9 cellular contexts compared by ENCODE assay signal in the genomic region with DNA sequence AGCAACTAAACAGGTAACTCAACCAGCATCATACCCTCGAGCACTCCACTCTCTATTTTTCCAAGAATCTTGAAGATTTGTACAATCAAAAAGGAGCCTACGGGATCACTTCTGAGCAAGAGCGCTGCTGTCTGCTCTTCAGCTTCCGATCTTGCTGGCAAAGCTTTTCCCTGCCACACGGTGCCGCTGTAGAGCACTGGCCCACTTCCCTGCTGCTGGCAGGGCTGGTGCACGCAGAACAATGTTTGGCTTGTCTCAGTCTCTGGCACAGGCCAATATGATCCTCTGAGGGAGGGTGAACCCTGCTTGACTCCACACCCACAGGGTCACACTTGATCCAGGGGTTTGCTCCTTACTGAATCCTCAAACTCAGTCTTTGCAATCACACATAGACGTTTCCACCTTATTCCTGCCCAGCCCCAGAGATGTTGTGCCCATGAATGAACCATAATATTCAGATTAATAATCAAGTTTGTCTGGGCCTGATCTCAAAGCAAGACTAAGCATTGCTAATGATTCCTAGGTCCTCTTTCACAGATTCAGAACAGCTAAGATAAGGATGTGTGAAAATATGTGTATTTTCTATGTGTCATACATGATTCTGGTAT.
DNase-seq lines count a peak whose midpoint lies in the region; ATAC-seq, FAIRE-seq and TF ChIP-seq lines count a peak whose summit lies in the region.
"Had no signal": no experiment of that assay in that cellular context is flagged by ENCODE, and none has a peak within 500 bp of the region (broad histone marks: within the 10 kb centered on the region; RNA-seq: fewer than 3 reads in every experiment).

No MANE protein-coding gene starts in this region.

- DNase-seq in 8988T (peak; percentile 13), GM12891 (ENCODE audit: insufficient read length, low spot score) (peak; percentile 15), NCI-H2107 (lab: John Stamatoyannopoulos, UW) (peak; percentile 52), pancreas (peak; percentile 75 to 91 (median 84))
- DNase-seq in activated T-cell treated with anti-CD3 and anti-CD28 coated beads, Interleukin-2, amount 50 U/mL, for 4 hours, result peak; percentile 4

- no peaks in the 10 kb centered on the region for H3K27me3 ChIP-seq in gastroesophageal sphincter
- no peaks in the 10 kb centered on the region for H3K27me3 ChIP-seq in pancreas

- H3K4me3 ChIP-seq in gastroesophageal sphincter (no peak overlapping the region), pancreas (no peak overlapping the region)

- H3K36me3 ChIP-seq in gastroesophageal sphincter (no peaks in the 10 kb centered on the region), pancreas (no peaks in the 10 kb centered on the region)

- TF ChIP-seq EP300 in gastroesophageal sphincter (IDR thresholded peaks at IDR 0.05), result no peak

- H3K9me3 ChIP-seq in gastroesophageal sphincter, result no peaks in the 10 kb centered on the region
- H3K9me3 ChIP-seq in pancreas, result no peaks in the 10 kb centered on the region

- H3K27ac ChIP-seq in gastroesophageal sphincter (no peak overlapping the region), pancreas (peak overlapping the region in 3 of 4 donors; percentile 55 to 77 (median 68))

- intact Hi-C loops in pancreas (cut with DNase I), result no loop called here

- WGBS in gastroesophageal sphincter (ENCODE audit: low coverage in 1 of 2), 2 donors, result 18 to 41% methylated on average over 5 of the region's 8 CpGs
- WGBS in pancreas, 2 donors, result 14 to 19% methylated on average over 8 of the region's 8 CpGs

- H3K4me1 ChIP-seq in gastroesophageal sphincter (peaks cover 16 to 43% (median 19%) of the 10 kb centered on the region in 3 donors), pancreas (peaks cover 18 to 24% (median 21%) of the 10 kb centered on the region in 3 donors)

- peak; percentile 80 for ATAC-seq in HG02759 (IDR thresholded peaks at IDR 0.05; ENCODE audit: unreplicated experiment)
- ATAC-seq in activated T-cell treated with anti-CD3 and anti-CD28 coated beads, Interleukin-2, amount 50 U/mL, for 4 hours, result peak; percentile 14 to 48
- ATAC-seq in gastroesophageal sphincter, result peak; percentile 48
- peak; percentile 82 to 94 (median 94) for ATAC-seq in pancreas
- no peak for ATAC-seq in GM21717 (IDR thresholded peaks at IDR 0.05; ENCODE audit: unreplicated experiment)

- TF ChIP-seq POLR2A in GM12891 (IDR thresholded peaks at IDR 0.05; ENCODE audit: low read depth, low read length), result no peak
- no peak for TF ChIP-seq POLR2A in gastroesophageal sphincter (IDR thresholded peaks at IDR 0.05)

- FAIRE-seq in GM12891 (lab: Jason Lieb, UNC) (peak; percentile 69), pancreas (lab: Jason Lieb, UNC) (no peak)

- peak; percentile 73 to 88 (median 76) for TF ChIP-seq CTCF in gastroesophageal sphincter (IDR thresholded peaks at IDR 0.05)
- TF ChIP-seq CTCF in pancreas (IDR thresholded peaks at IDR 0.05), result peak; percentile 77 to 84 (median 82)

- no peaks in the 10 kb centered on the region for H3K36me3 Mint-ChIP-seq in activated T-cell treated with anti-CD3 and anti-CD28 coated beads, Interleukin-2, amount 50 U/mL, for 4 hours (ENCODE audit: insufficient read depth)
- H3K36me3 Mint-ChIP-seq: immature natural killer cell had no signal

- no peaks in the 10 kb centered on the region for H3K4me1 Mint-ChIP-seq in activated T-cell treated with anti-CD3 and anti-CD28 coated beads, Interleukin-2, amount 50 U/mL, for 4 hours (ENCODE audit: low read depth)
- H3K4me1 Mint-ChIP-seq: immature natural killer cell had no signal

- H3K27me3 Mint-ChIP-seq in activated T-cell treated with anti-CD3 and anti-CD28 coated beads, Interleukin-2, amount 50 U/mL, for 4 hours (ENCODE audit: low read depth), result peaks cover 13% of the 10 kb centered on the region

- H3K4me3 Mint-ChIP-seq in activated T-cell treated with anti-CD3 and anti-CD28 coated beads, Interleukin-2, amount 50 U/mL, for 4 hours, result no peak overlapping the region
- H3K4me3 Mint-ChIP-seq: immature natural killer cell had no signal

- H3K9me3 Mint-ChIP-seq in activated T-cell treated with anti-CD3 and anti-CD28 coated beads, Interleukin-2, amount 50 U/mL, for 4 hours, result peaks cover 4% of the 10 kb centered on the region

TF ChIP-seq in GM12891, 5 proteins besides CTCF, POLR2A, EP300 and RAD21:
- TF ChIP-seq SPI1 (IDR thresholded peaks at IDR 0.05; ENCODE audit: low read depth, low read length) (peak; percentile 56), POLR2AphosphoS5 (IDR thresholded peaks at IDR 0.05; ENCODE audit: low read depth, low read length) (no peak), POU2F2 (IDR thresholded peaks at IDR 0.05; ENCODE audit: low read depth, low read length) (no peak)

Comparison
In these comparisons a context has a peak if more than half of its experiments do, and no peak if none do; other contexts are left out.
1. DNase-seq: peak in every context shown above with its lines; median percentile 84 in pancreas; 52 in NCI-H2107; 15 in GM12891; 13 in 8988T; 4 in activated T-cell treated with anti-CD3 and anti-CD28 coated beads, Interleukin-2, amount 50 U/mL, for 4 hours.
2. H3K27ac ChIP-seq: peak in pancreas (3 of 4); none in gastroesophageal sphincter (0 of 4).